Comparison of ENCODE assay signal across 8 cellular contexts in the genomic region with DNA sequence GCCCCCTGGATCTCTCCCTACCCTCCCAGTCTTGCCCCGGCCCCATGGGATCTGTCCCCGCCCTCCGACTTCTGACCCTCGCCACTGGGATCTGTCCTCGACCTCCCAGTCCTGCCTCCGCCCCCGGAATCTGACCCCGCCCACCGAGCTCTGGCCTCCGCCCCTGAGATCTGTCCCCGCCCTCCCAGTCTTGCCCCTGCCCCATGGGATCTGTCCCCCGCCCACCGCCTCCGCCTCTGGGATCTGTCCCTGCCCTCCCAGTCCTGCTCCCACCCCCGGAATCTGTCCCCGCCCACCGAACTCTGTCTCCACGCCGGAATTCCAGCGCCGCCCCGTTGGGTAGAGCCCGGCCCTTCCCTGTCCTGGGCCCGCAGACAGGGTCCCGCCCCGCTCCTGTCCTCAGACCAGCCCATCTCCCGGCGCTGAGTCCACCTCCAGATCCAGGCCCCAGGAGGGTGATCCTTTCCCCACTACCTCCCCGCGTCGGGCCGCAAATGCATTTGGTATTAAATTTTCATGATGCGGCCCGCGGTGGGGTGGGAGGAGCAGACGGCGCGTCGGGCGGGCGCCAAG. TPM values are rescaled to one million over a fixed set of nuclear protein-coding genes. Genes with fewer than 3 reads are reported as not detected.
DNase-seq lines count a peak whose midpoint lies in the region; ATAC-seq, FAIRE-seq and TF ChIP-seq lines count a peak whose summit lies in the region.

No MANE protein-coding gene starts in this region.

- H3K4me3 ChIP-seq in BLaER1 (peak overlapping the region; percentile 74), pancreas (peak overlapping the region; percentile 33 to 66 (median 49))

- peak; percentile 70 for DNase-seq in GM19238 (ENCODE audit: insufficient read length, low spot score)
- DNase-seq in HT1080 (ENCODE audit: low read depth): peak; percentile 73
- DNase-seq in RCC 7860 (ENCODE audit: low spot score): peak; percentile 39
- DNase-seq in activated naive CD8-positive, alpha-beta T cell treated with anti-CD3 and anti-CD28 coated beads for 36 hours: peak; percentile 59
- peak; percentile 97 for DNase-seq in Right ventricle myocardium superior
- DNase-seq in pancreas: peak; percentile 87 to 96 (median 92)

- peak overlapping the region; percentile 76 for H3K27ac ChIP-seq in BLaER1
- peak overlapping the region; percentile 25 to 55 (median 35) for H3K27ac ChIP-seq in pancreas

- H3K27me3 ChIP-seq in BLaER1 (peaks cover 47% of the 10 kb centered on the region), pancreas (no peaks in the 10 kb centered on the region)

- H4K20me1 ChIP-seq in BLaER1: peaks cover 40% of the 10 kb centered on the region

- no peaks in the 10 kb centered on the region for H3K9me3 Mint-ChIP-seq in activated naive CD8-positive, alpha-beta T cell treated with anti-CD3 and anti-CD28 coated beads for 36 hours

- H3K4me3 Mint-ChIP-seq in activated naive CD8-positive, alpha-beta T cell treated with anti-CD3 and anti-CD28 coated beads for 36 hours: peak overlapping the region; percentile 79

- intact Hi-C loops in Right ventricle myocardium superior (cut with DNase I) (loop anchor here (2.0 to 5.0 kb wide), 2 partner anchors 50 to 216 kb away; no protein-coding TSS in a partner anchor), pancreas (cut with DNase I) (loop anchor here in 2 of 3 donors (10.0 kb wide), 2 partner anchors 48 to 218 kb away; no protein-coding TSS in a partner anchor)

- H3K4me2 ChIP-seq in BLaER1: peak overlapping the region; percentile 97

- H3K9me3 ChIP-seq in BLaER1 (no peaks in the 10 kb centered on the region), pancreas (no peaks in the 10 kb centered on the region)

- 1% methylated on average over 32 to 41 of the region's 41 CpGs for WGBS in pancreas, 2 donors

- ATAC-seq in Right ventricle myocardium superior (ENCODE audit: poor library complexity) (peak; percentile 82), pancreas (peak; percentile 69 to 80 (median 74)), HG02798 (IDR thresholded peaks at IDR 0.05; ENCODE audit: poor library complexity, unreplicated experiment) (no peak)

- FAIRE-seq in RCC 7860 (lab: Jason Lieb, UNC) (no peak), pancreas (lab: Jason Lieb, UNC) (no peak)

- H3K9ac ChIP-seq in BLaER1: peak overlapping the region; percentile 70

- H3K4me1 ChIP-seq in BLaER1: peaks cover 48% of the 10 kb centered on the region
- no peaks in the 10 kb centered on the region for H3K4me1 ChIP-seq in pancreas

- peaks cover 22% of the 10 kb centered on the region for H3K4me1 Mint-ChIP-seq in activated naive CD8-positive, alpha-beta T cell treated with anti-CD3 and anti-CD28 coated beads for 36 hours

- H3K36me3 ChIP-seq in BLaER1: peaks cover 19% of the 10 kb centered on the region
- no peaks in the 10 kb centered on the region for H3K36me3 ChIP-seq in pancreas

- peaks cover 52% of the 10 kb centered on the region for H3K27me3 Mint-ChIP-seq in activated naive CD8-positive, alpha-beta T cell treated with anti-CD3 and anti-CD28 coated beads for 36 hours

- H3K36me3 Mint-ChIP-seq in activated naive CD8-positive, alpha-beta T cell treated with anti-CD3 and anti-CD28 coated beads for 36 hours: peaks cover 5% of the 10 kb centered on the region

- H3K27ac Mint-ChIP-seq in activated naive CD8-positive, alpha-beta T cell treated with anti-CD3 and anti-CD28 coated beads for 36 hours: no peak overlapping the region

- no peak for TF ChIP-seq CTCF in pancreas (IDR thresholded peaks at IDR 0.05)

RNA-seq across cellular contexts. Expression of gene SLC17A7, which starts 1.6 kb away (rescaled TPM):
- 0.07 and 1.7 TPM in 2 replicates for total RNA-seq in HT1080 (2014; rRNA removed; shearing (Covaris generic))
- polyA plus RNA-seq in HT1080 (2015; cell fraction: cytosol; rRNA removed): 0.03 TPM in 1 of 2 replicates, not detected in the other
- 0.10 and 0.37 TPM in 2 replicates for polyA plus RNA-seq in HT1080 (2015; cell fraction: nucleus; rRNA removed)
- not detected for total RNA-seq in activated naive CD8-positive, alpha-beta T cell treated with anti-CD3 and anti-CD28 coated beads for 36 hours
- total RNA-seq in Right ventricle myocardium superior (1.8 TPM), pancreas (under 1 TPM in 5 of 6 donors, not detected in 1; 0.13 to 0.53 (median 0.40) TPM)
- under 1 TPM; 0.30 to 0.31 TPM for polyA plus RNA-seq in pancreas

RNA-seq across cellular contexts. Expression of gene PIH1D1, which starts 8.7 kb away (rescaled TPM):
- total RNA-seq in HT1080 (2014; rRNA removed; shearing (Covaris generic)): 203 and 223 TPM in 2 replicates
- 130 and 159 TPM in 2 replicates for polyA plus RNA-seq in HT1080 (2015; cell fraction: cytosol; rRNA removed)
- 232 and 237 TPM in 2 replicates for polyA plus RNA-seq in HT1080 (2015; cell fraction: nucleus; rRNA removed)
- 100 to 1,000 TPM; 140 to 141 TPM for total RNA-seq in activated naive CD8-positive, alpha-beta T cell treated with anti-CD3 and anti-CD28 coated beads for 36 hours
- 28.1 TPM for total RNA-seq in Right ventricle myocardium superior
- total RNA-seq in pancreas: 10 to 100 TPM; 34.2 to 49.1 (median 37.2) TPM
- 100 to 1,000 TPM in 1 of 2 donors, 10 to 100 TPM in 1; 82.5 to 110 TPM for polyA plus RNA-seq in pancreas

RNA-seq across cellular contexts. Expression of gene ALDH16A1, which starts 10.1 kb away (rescaled TPM):
- total RNA-seq in HT1080 (2014; rRNA removed; shearing (Covaris generic)): 55.1 and 75.5 TPM in 2 replicates
- 26.6 and 27.7 TPM in 2 replicates for polyA plus RNA-seq in HT1080 (2015; cell fraction: cytosol; rRNA removed)
- 57.6 and 65.5 TPM in 2 replicates for polyA plus RNA-seq in HT1080 (2015; cell fraction: nucleus; rRNA removed)
- total RNA-seq in activated naive CD8-positive, alpha-beta T cell treated with anti-CD3 and anti-CD28 coated beads for 36 hours: 10 to 100 TPM; 34.4 to 42.0 TPM
- total RNA-seq in Right ventricle myocardium superior (10.8 TPM), pancreas (10 to 100 TPM; 16.1 to 22.9 (median 19.8) TPM)
- 10 to 100 TPM; 72.4 to 89.3 TPM for polyA plus RNA-seq in pancreas

RNA-seq across cellular contexts. Expression of gene GFY, which starts 17.7 kb away (rescaled TPM):
- not detected in 2 replicates for total RNA-seq in HT1080 (2014; rRNA removed; shearing (Covaris generic))
- not detected in 2 replicates for polyA plus RNA-seq in HT1080 (2015; cell fraction: cytosol; rRNA removed)
- polyA plus RNA-seq in HT1080 (2015; cell fraction: nucleus; rRNA removed): not detected in 2 replicates
- total RNA-seq in activated naive CD8-positive, alpha-beta T cell treated with anti-CD3 and anti-CD28 coated beads for 36 hours: not detected
- not detected for total RNA-seq in Right ventricle myocardium superior
- total RNA-seq in pancreas: not detected
- not detected for polyA plus RNA-seq in pancreas

RNA-seq across cellular contexts. Expression of gene PTH2, which starts 19.6 kb away (rescaled TPM):
- total RNA-seq in HT1080 (2014; rRNA removed; shearing (Covaris generic)): not detected in 2 replicates
- not detected in 2 replicates for polyA plus RNA-seq in HT1080 (2015; cell fraction: cytosol; rRNA removed)
- polyA plus RNA-seq in HT1080 (2015; cell fraction: nucleus; rRNA removed): not detected in 2 replicates
- not detected for total RNA-seq in activated naive CD8-positive, alpha-beta T cell treated with anti-CD3 and anti-CD28 coated beads for 36 hours
- total RNA-seq in Right ventricle myocardium superior (not detected), pancreas (not detected)
- polyA plus RNA-seq in pancreas: not detected

Comparison
In these comparisons a context has a peak if more than half of its experiments do, and no peak if none do; other contexts are left out.
1. DNase-seq: peak in every context shown above with its lines; median percentile 97 in Right ventricle myocardium superior; 92 in pancreas; 73 in HT1080; 70 in GM19238; 59 in activated naive CD8-positive, alpha-beta T cell treated with anti-CD3 and anti-CD28 coated beads for 36 hours; 39 in RCC 7860.